Comparison of ENCODE assay signal across 3 cellular contexts in genomic region chr21:30238168-30238567, GRCh38.
A peak's percentile ranks its signal among the peaks of the same experiment; 100 is the strongest.
TF ChIP-seq lines count a peak whose summit lies in the region.

No MANE protein-coding gene starts in this region.

TF ChIP-seq in HepG2, 621 proteins besides CTCF, POLR2A, EP300 and RAD21:
- TF ChIP-seq ZSCAN22 (CRISPR knock-in tag; IDR thresholded peaks at IDR 0.05) (no peak), RAD51 (IDR thresholded peaks at IDR 0.05; ENCODE audit: borderline replicate concordance) (peak; percentile 47; the same call in 1 of the 2 replicates)
TF ChIP-seq in HepG2: peak in this region for 1.

TF ChIP-seq in IMR-90, 13 proteins besides CTCF, POLR2A, EP300 and RAD21:
- no peak for TF ChIP-seq SMC3 (IDR thresholded peaks at IDR 0.05; ENCODE audit: low read depth, low read length)
- no peak for TF ChIP-seq MAZ (IDR thresholded peaks at IDR 0.05; ENCODE audit: borderline replicate concordance, low read depth, low read length)
- peak; percentile 11; the same call in 1 of the 2 replicates for TF ChIP-seq USF2 (IDR thresholded peaks at IDR 0.05; ENCODE audit: low read depth, low read length)
TF ChIP-seq in IMR-90: peak in this region for 1.

TF ChIP-seq in K562, 482 proteins besides CTCF, POLR2A, EP300 and RAD21:
- TF ChIP-seq ZBTB49 (CRISPR knock-in tag; IDR thresholded peaks at IDR 0.05; ENCODE audit: borderline replicate concordance): no peak
- TF ChIP-seq, protein P1, sequence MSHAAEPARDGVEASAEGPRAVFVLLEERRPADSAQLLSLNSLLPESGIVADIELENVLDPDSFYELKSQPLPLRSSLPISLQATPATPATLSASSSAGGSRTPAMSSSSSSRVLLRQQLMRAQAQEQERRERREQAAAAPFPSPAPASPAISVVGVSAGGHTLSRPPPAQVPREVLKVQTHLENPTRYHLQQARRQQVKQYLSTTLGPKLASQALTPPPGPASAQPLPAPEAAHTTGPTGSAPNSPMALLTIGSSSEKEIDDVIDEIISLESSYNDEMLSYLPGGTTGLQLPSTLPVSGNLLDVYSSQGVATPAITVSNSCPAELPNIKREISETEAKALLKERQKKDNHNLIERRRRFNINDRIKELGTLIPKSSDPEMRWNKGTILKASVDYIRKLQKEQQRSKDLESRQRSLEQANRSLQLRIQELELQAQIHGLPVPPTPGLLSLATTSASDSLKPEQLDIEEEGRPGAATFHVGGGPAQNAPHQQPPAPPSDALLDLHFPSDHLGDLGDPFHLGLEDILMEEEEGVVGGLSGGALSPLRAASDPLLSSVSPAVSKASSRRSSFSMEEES (CRISPR knock-in tag; IDR thresholded peaks at IDR 0.05): peak; percentile 90
